In the genomic region with DNA sequence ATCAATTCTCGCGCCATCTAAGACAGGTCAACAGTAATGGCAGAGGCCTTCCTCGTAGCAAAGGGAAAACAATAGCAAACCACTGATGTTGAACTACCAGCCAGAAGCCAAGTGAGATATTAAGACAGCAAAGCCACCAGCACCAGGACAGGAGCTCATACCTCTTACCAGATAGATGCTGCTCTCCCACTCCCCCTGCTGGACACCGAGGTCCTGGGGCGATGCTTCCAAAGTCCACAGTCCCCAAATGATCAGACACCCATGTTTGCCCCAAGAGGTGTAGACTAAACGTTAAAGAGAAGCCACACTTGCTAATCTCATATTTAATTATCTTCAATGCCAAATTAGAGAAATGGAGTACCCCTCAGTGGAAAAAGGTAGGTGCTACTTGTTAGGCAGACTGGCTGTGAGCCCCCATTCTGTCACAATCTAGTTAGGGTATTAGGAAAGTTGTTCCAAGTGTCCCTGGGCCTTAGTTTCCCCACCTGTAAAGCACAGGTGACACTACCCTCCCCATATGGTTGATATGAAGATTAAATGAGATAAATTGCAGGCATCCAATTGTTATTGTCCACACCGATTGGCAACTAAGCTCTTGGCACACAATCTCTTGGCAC, we compare ENCODE assay signal across 8 cellular contexts. TPM values are rescaled to one million over a fixed set of nuclear protein-coding genes. Genes with fewer than 3 reads are reported as not detected.
DNase-seq lines count a peak whose midpoint lies in the region; ATAC-seq and TF ChIP-seq lines count a peak whose summit lies in the region.

No MANE protein-coding gene starts in this region.

- WGBS in adrenal gland, 4 donors = 58 to 71% (median 64%) methylated on average over 7 of the region's 7 CpGs

- H3K36me3 ChIP-seq in Karpas-422 (ENCODE audit: insufficient read depth, low read length) (no peaks in the 10 kb centered on the region), adrenal gland (replicated peaks in 1 of 2) (no peaks in the 10 kb centered on the region)

- H3K9ac ChIP-seq in Karpas-422 (ENCODE audit: low read length) = no peak overlapping the region

- ATAC-seq in GM21360 (IDR thresholded peaks at IDR 0.05; ENCODE audit: unreplicated experiment) (peak; percentile 52), HG02840 (IDR thresholded peaks at IDR 0.05; ENCODE audit: low FRiP score, unreplicated experiment) (no peak)

- no peaks in the 10 kb centered on the region for H4K20me1 ChIP-seq in Karpas-422 (ENCODE audit: insufficient read depth, low read depth, low read length)

- intact Hi-C loops in adrenal gland (cut with DNase I) = loop anchor here in 1 of 2 donors (5.0 kb wide), 1 partner anchor 225 kb away; no protein-coding TSS in a partner anchor

- no peak overlapping the region for H3K27ac ChIP-seq in Karpas-422 (ENCODE audit: low read length)
- no peak overlapping the region for H3K27ac ChIP-seq in adrenal gland

- H3K27me3 ChIP-seq in Karpas-422 (ENCODE audit: low read length) (no peaks in the 10 kb centered on the region), adrenal gland (no peaks in the 10 kb centered on the region)

- H3K9me3 ChIP-seq in Karpas-422 (ENCODE audit: low read length) = no peaks in the 10 kb centered on the region
- no peaks in the 10 kb centered on the region for H3K9me3 ChIP-seq in adrenal gland (replicated peaks in 1 of 3)

- no peak overlapping the region for H3K4me3 ChIP-seq in Karpas-422 (ENCODE audit: low read length)
- H3K4me3 ChIP-seq in adrenal gland = no peak overlapping the region

- peak; percentile 11 for DNase-seq in DMS153 (lab: John Stamatoyannopoulos, UW)
- DNase-seq in Karpas-422 = peak; percentile 87
- DNase-seq in T-helper 1 cell = peak in 4 of 5 donors; percentile 35 to 67 (median 58)
- DNase-seq in adrenal gland = peak; percentile 54 to 84 (median 79)
- peak; percentile 42 for DNase-seq in iPS DF 19.7 (ENCODE audit: low read depth, low spot score)
- DNase-seq in stimulated activated CD4-positive, alpha-beta T cell treated with anti-CD3 and anti-CD28 coated beads, Interleukin-1b, Interleukin-23, amount 100 ng/mL, for 4 hours (ENCODE audit: low read depth in 2 of 2) = peak; percentile 63 to 70

- TF ChIP-seq CTCF in adrenal gland (IDR thresholded peaks at IDR 0.05) = peak; percentile 44 to 69 (median 60)

- no peak overlapping the region for H3K4me2 ChIP-seq in Karpas-422 (ENCODE audit: low read depth, low read length, poor library complexity, severe bottlenecking)

- H2AFZ ChIP-seq in Karpas-422 (ENCODE audit: low read length) = no peak overlapping the region

- TF ChIP-seq POLR2A in adrenal gland (IDR thresholded peaks at IDR 0.05) = no peak

- H3K9me2 ChIP-seq in Karpas-422 (replicated peaks; ENCODE audit: insufficient read depth, low read length) = no peaks in the 10 kb centered on the region

- no peaks in the 10 kb centered on the region for H3K79me2 ChIP-seq in Karpas-422 (ENCODE audit: low read length)

- H3K4me1 ChIP-seq in Karpas-422 (ENCODE audit: low read length) (no peaks in the 10 kb centered on the region), adrenal gland (replicated peaks in 1 of 2) (no peaks in the 10 kb centered on the region)

RNA-seq across cellular contexts. Expression of a gene that starts 39.9 kb away (rescaled TPM):
- total RNA-seq in Karpas-422 (2014; rRNA removed; shearing (Covaris generic); ENCODE audit: low replicate concordance) = 169 and 170 TPM in 2 replicates
- total RNA-seq in adrenal gland = 100 to 1,000 TPM in 7 of 8 donors, 10 to 100 TPM in 1; 94.2 to 574 (median 327) TPM
- 100 to 1,000 TPM; 185 to 326 (median 199) TPM for polyA plus RNA-seq in adrenal gland

RNA-seq across cellular contexts. Expression of a gene that starts 55.7 kb away (rescaled TPM):
- total RNA-seq in Karpas-422 (2014; rRNA removed; shearing (Covaris generic); ENCODE audit: low replicate concordance) = 0.25 TPM in 1 of 2 replicates, not detected in the other
- total RNA-seq in adrenal gland = 1 to 10 TPM in 3 of 8 donors, under 1 TPM in 3, not detected in 2; 0.42 to 3.6 (median 0.90) TPM
- polyA plus RNA-seq in adrenal gland = 10 to 100 TPM in 1 of 3 donors, 1 to 10 TPM in 1, under 1 TPM in 1; 0.80 to 15.7 (median 1.0) TPM

Comparison
In these comparisons a context has a peak if more than half of its experiments do, and no peak if none do; other contexts are left out.
1. DNase-seq: peak in every context shown above with its lines; median percentile 87 in Karpas-422; 79 in adrenal gland; 66 in stimulated activated CD4-positive, alpha-beta T cell treated with anti-CD3 and anti-CD28 coated beads, Interleukin-1b, Interleukin-23, amount 100 ng/mL, for 4 hours; 58 in T-helper 1 cell; 42 in iPS DF 19.7; 11 in DMS153.